ENCODE assay signal across 23 cellular contexts in the genomic region with DNA sequence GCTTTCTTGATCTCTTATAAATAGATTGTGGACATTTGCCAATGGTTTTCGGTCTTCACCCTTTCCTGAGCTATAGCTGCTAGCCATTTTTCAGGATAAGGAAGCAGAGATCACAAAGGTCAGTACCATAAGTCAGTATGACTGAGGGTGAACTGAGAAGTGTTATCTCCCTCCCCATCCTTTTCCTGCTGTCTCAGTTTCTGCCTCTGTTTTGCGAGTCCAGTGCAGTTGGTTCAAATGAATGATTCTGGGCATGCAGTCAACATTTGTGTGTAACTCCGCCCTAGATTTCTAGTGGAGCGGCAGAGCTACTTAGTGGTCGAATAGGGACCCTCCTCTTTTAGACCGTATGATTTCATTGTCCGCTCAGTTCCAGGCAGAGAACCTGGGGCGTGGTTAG.
"Had no signal": no experiment of that assay in that cellular context is flagged by ENCODE, and none has a peak within 500 bp of the region (broad histone marks: within the 10 kb centered on the region; RNA-seq: fewer than 3 reads in every experiment).

No MANE protein-coding gene starts in this region.

- H3K4me3 Mint-ChIP-seq: dendritic cell treated with granulocyte-macrophage colony-stimulating factor and Interleukin-4, amounts not matched to agents 40 ng/mL and 50 ng/mL, for 4 days; naive B cell; nephron; stimulated activated naive B cell treated with anti-CD40 and anti-IgM and Interleukin-4, amounts not matched to agents 10 μg/mL and 1 μg/mL and 100 μg/mL, for 72 hours; stimulated activated naive CD8-positive, alpha-beta T cell treated with anti-CD3 and anti-CD28 coated beads, Interleukin-15, amount 100 ng/mL, for 72 hours had no signal

- H3K9ac ChIP-seq: parathyroid adenoma had no signal

- H2AFZ ChIP-seq: parathyroid adenoma had no signal

- H3K79me2 ChIP-seq: parathyroid adenoma had no signal

- H3K4me1 Mint-ChIP-seq: naive B cell; stimulated activated naive B cell treated with anti-CD40 and anti-IgM and Interleukin-4, amounts not matched to agents 10 μg/mL and 1 μg/mL and 100 μg/mL, for 72 hours; stimulated activated naive CD8-positive, alpha-beta T cell treated with anti-CD3 and anti-CD28 coated beads, Interleukin-15, amount 100 ng/mL, for 72 hours had no signal

- H3K4me1 ChIP-seq: left ventricle myocardium inferior, parathyroid adenoma, psoas muscle, sigmoid colon, testis had no signal

- H3K27ac ChIP-seq: heart right ventricle, left ventricle myocardium inferior, parathyroid adenoma, psoas muscle, sigmoid colon, skin epidermis, testis, tibial nerve had no signal

- H3K4me3 ChIP-seq: heart right ventricle, left ventricle myocardium inferior, lung, psoas muscle, sigmoid colon, skin epidermis, testis, tibial nerve had no signal

- H3K36me3 Mint-ChIP-seq: naive B cell; stimulated activated naive B cell treated with anti-CD40 and anti-IgM and Interleukin-4, amounts not matched to agents 10 μg/mL and 1 μg/mL and 100 μg/mL, for 72 hours had no signal

- H3K27me3 Mint-ChIP-seq: dendritic cell treated with granulocyte-macrophage colony-stimulating factor and Interleukin-4, amounts not matched to agents 40 ng/mL and 50 ng/mL, for 4 days; naive B cell; stimulated activated naive B cell treated with anti-CD40 and anti-IgM and Interleukin-4, amounts not matched to agents 10 μg/mL and 1 μg/mL and 100 μg/mL, for 72 hours; stimulated activated naive CD8-positive, alpha-beta T cell treated with anti-CD3 and anti-CD28 coated beads, Interleukin-15, amount 100 ng/mL, for 72 hours had no signal

- H3K9me3 ChIP-seq: left ventricle myocardium inferior, psoas muscle, sigmoid colon, testis, tibial nerve had no signal

- H3K27ac Mint-ChIP-seq: dendritic cell treated with granulocyte-macrophage colony-stimulating factor and Interleukin-4, amounts not matched to agents 40 ng/mL and 50 ng/mL, for 4 days; naive B cell; nephron; stimulated activated naive B cell treated with anti-CD40 and anti-IgM and Interleukin-4, amounts not matched to agents 10 μg/mL and 1 μg/mL and 100 μg/mL, for 72 hours; stimulated activated naive CD8-positive, alpha-beta T cell treated with anti-CD3 and anti-CD28 coated beads, Interleukin-15, amount 100 ng/mL, for 72 hours had no signal

- DNase-seq: cerebellar nuclear complex; effector CD8-positive, alpha-beta T cell; heart right ventricle; hypothalamus; kidney glomerular epithelial cell; left ventricle myocardium inferior; mesendoderm; naive B cell; psoas muscle; retina; sigmoid colon; stimulated activated CD4-positive, alpha-beta T cell treated with anti-CD3 and anti-CD28 coated beads, Interleukin-2, amount 100 ng/mL, for 24 hours; stimulated activated CD4-positive, alpha-beta T cell treated with anti-CD3 and anti-CD28 coated beads, Interleukin-4, amount 100 ng/mL, for 4 hours; stimulated activated naive B cell treated with anti-CD40 and anti-IgM and Interleukin-4, amounts not matched to agents 10 μg/mL and 1 μg/mL and 100 μg/mL, for 72 hours; stimulated activated naive CD8-positive, alpha-beta T cell treated with anti-CD3 and anti-CD28 coated beads, Interleukin-15, amount 100 ng/mL, for 72 hours; testis had no signal

- H3K36me3 ChIP-seq: heart right ventricle, left ventricle myocardium inferior, sigmoid colon, tibial nerve had no signal

- ATAC-seq: esophagus mucosa; heart right ventricle; psoas muscle; stimulated activated naive B cell treated with anti-CD40 and anti-IgM and Interleukin-4, amounts not matched to agents 10 μg/mL and 1 μg/mL and 100 μg/mL, for 72 hours; stimulated activated naive CD8-positive, alpha-beta T cell treated with anti-CD3 and anti-CD28 coated beads, Interleukin-15, amount 100 ng/mL, for 72 hours had no signal

- H3K27me3 ChIP-seq: heart right ventricle, sigmoid colon, testis, tibial nerve had no signal

- H3K9me3 Mint-ChIP-seq: nephron had no signal
